ENCODE assay signal across 1 cellular context in genomic region chr10:96287392-96288105, GRCh38.
TF ChIP-seq lines count a peak whose summit lies in the region.

No MANE protein-coding gene starts in this region.

TF ChIP-seq in WTC11, 78 proteins besides CTCF, POLR2A, EP300 and RAD21 (continued from another document):
- no peak for TF ChIP-seq ZMAT4 (CRISPR knock-in tag; IDR thresholded peaks at IDR 0.05)
- no peak for TF ChIP-seq CREB1 (CRISPR knock-in tag; IDR thresholded peaks at IDR 0.05)
